8 cellular contexts compared by ENCODE assay signal in genomic region chr14:88563845-88564244, GRCh38. TPM values are rescaled to one million over a fixed set of nuclear protein-coding genes. Genes with fewer than 3 reads are reported as not detected.
DNase-seq lines count a peak whose midpoint lies in the region; ATAC-seq and TF ChIP-seq lines count a peak whose summit lies in the region.

No MANE protein-coding gene starts in this region.

- peak overlapping the region; percentile 94 for H3K4me3 Mint-ChIP-seq in activated naive CD4-positive, alpha-beta T cell treated with anti-CD3 and anti-CD28 coated beads, Interleukin-2, amount 10 ng/mL, durations not matched to agents 7 days and 5 days
- H3K4me3 Mint-ChIP-seq in type B pancreatic cell, result peak overlapping the region; percentile 92

- DNase-seq in activated naive CD4-positive, alpha-beta T cell treated with anti-CD3 and anti-CD28 coated beads, Interleukin-2, amount 10 ng/mL, durations not matched to agents 7 days and 5 days, result no peak
- DNase-seq in activated naive CD4-positive, alpha-beta T cell (lab: John Stamatoyannopoulos, UW), result no peak
- no peak for DNase-seq in astrocyte of the spinal cord (ENCODE audit: low read depth, low spot score)
- DNase-seq in lung (ENCODE audit: low spot score), result no peak
- no peak for DNase-seq in type B pancreatic cell (ENCODE audit: extremely low spot score, unreplicated experiment)
- no peak for DNase-seq in nucleus accumbens (lab: John Stamatoyannopoulos, UW)
- no peak for DNase-seq in OCI-M1 (lab: John Stamatoyannopoulos, UW)

- peaks cover 1 to 9% of the 10 kb centered on the region in 2 donors for H3K36me3 ChIP-seq in lung (ENCODE audit: control insufficient read depth in 2 of 2, insufficient read depth in 2 of 2, low read length in 2 of 2)

- H3K27ac ChIP-seq in lung (ENCODE audit: low read depth in 1 of 2, low read length in 1 of 2), result no peak overlapping the region

- no peaks in the 10 kb centered on the region for H3K9me3 Mint-ChIP-seq in activated naive CD4-positive, alpha-beta T cell treated with anti-CD3 and anti-CD28 coated beads, Interleukin-2, amount 10 ng/mL, durations not matched to agents 7 days and 5 days
- no peaks in the 10 kb centered on the region for H3K9me3 Mint-ChIP-seq in type B pancreatic cell

- H3K9me3 ChIP-seq in lung (ENCODE audit: control insufficient read depth in 2 of 2, insufficient read depth in 1 of 2, low read length in 1 of 2), result no peaks in the 10 kb centered on the region

- peaks cover 0 to 10% of the 10 kb centered on the region in 2 donors for H3K4me1 ChIP-seq in lung (ENCODE audit: control insufficient read depth in 2 of 2, insufficient read depth in 2 of 2, low read length in 2 of 2)

- no peak for TF ChIP-seq CTCF in astrocyte of the spinal cord (IDR thresholded peaks at IDR 0.05; ENCODE audit: low read depth, low read length)
- no peak for TF ChIP-seq CTCF in lung (IDR thresholded peaks at IDR 0.05; ENCODE audit: control extremely low read depth, extremely low read depth)
- no peak for TF ChIP-seq CTCF in type B pancreatic cell (conservative IDR thresholded peaks at IDR 0.05)

- peaks cover 37% of the 10 kb centered on the region for H3K27me3 Mint-ChIP-seq in activated naive CD4-positive, alpha-beta T cell treated with anti-CD3 and anti-CD28 coated beads, Interleukin-2, amount 10 ng/mL, durations not matched to agents 7 days and 5 days
- H3K27me3 Mint-ChIP-seq in type B pancreatic cell, result no peaks in the 10 kb centered on the region

- peaks cover 24% of the 10 kb centered on the region for H3K36me3 Mint-ChIP-seq in activated naive CD4-positive, alpha-beta T cell treated with anti-CD3 and anti-CD28 coated beads, Interleukin-2, amount 10 ng/mL, durations not matched to agents 7 days and 5 days
- H3K36me3 Mint-ChIP-seq in type B pancreatic cell, result peaks cover 7% of the 10 kb centered on the region

- in situ Hi-C loops in astrocyte of the spinal cord (cut with HindIII; ENCODE audit: low sequenced_read_pairs), result no loop called here

- WGBS in lung, 2 donors, result 36 to 47% methylated on average over 7 of the region's 7 CpGs

- H3K27me3 ChIP-seq in lung (ENCODE audit: control insufficient read depth, insufficient read depth), result no peaks in the 10 kb centered on the region

- CTCF ChIA-PET in activated naive CD4-positive, alpha-beta T cell treated with anti-CD3 and anti-CD28 coated beads, Interleukin-2, amount 10 ng/mL, durations not matched to agents 7 days and 5 days (lab: Charles Lee), result no interaction called here

- peak overlapping the region; percentile 40 for H3K27ac Mint-ChIP-seq in activated naive CD4-positive, alpha-beta T cell treated with anti-CD3 and anti-CD28 coated beads, Interleukin-2, amount 10 ng/mL, durations not matched to agents 7 days and 5 days
- H3K27ac Mint-ChIP-seq in type B pancreatic cell, result peak overlapping the region; percentile 88

- H3K4me3 ChIP-seq in astrocyte of the spinal cord (ENCODE audit: low read depth, low read length), result peak overlapping the region; percentile 74
- H3K4me3 ChIP-seq in lung, result peak overlapping the region; percentile 18

- H3K4me1 Mint-ChIP-seq in activated naive CD4-positive, alpha-beta T cell treated with anti-CD3 and anti-CD28 coated beads, Interleukin-2, amount 10 ng/mL, durations not matched to agents 7 days and 5 days, result peaks cover 33% of the 10 kb centered on the region
- H3K4me1 Mint-ChIP-seq in type B pancreatic cell (ENCODE audit: unreplicated experiment), result peaks cover 28% of the 10 kb centered on the region

- no peak for ATAC-seq in lung (ENCODE audit: insufficient read depth, low FRiP score)
- ATAC-seq in HG03565 (IDR thresholded peaks at IDR 0.05; ENCODE audit: unreplicated experiment), result no peak

RNA-seq across cellular contexts. Expression of gene ZC3H14, which starts 1.0 kb away (rescaled TPM):
- total RNA-seq in lung (10 to 100 TPM; 46.9 to 79.7 TPM), type B pancreatic cell (ENCODE audit: low replicate concordance) (58.5 and 90.0 TPM in 2 replicates)
- polyA plus RNA-seq in lung, result 10 to 100 TPM; 21.9 to 25.8 TPM

RNA-seq across cellular contexts. Expression of gene PTPN21, which starts 9.0 kb away (rescaled TPM):
- total RNA-seq in lung (10 to 100 TPM; 31.6 to 39.3 TPM), type B pancreatic cell (ENCODE audit: low replicate concordance) (19.6 and 21.4 TPM in 2 replicates)
- polyA plus RNA-seq in lung, result 1 to 10 TPM; 8.2 to 8.7 TPM
